Comparison of ENCODE assay signal across 8 cellular contexts in the genomic region with DNA sequence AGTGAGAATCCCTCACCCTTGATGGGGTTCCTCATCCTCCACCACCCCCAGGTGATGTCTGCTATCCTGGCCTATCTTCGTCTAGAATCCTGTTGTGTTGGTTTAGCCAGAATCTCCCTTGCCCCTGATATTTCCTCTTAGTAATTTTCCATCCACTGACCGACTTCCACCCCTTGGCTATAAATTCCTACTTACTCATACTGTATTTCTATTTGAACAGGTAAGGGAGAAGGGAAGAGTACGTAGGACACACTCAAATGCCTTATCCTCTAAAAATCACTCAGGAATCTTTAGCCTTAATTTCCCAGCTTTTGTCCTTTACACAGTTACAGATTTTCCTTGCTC. TPM values are rescaled to one million over a fixed set of nuclear protein-coding genes. Genes with fewer than 3 reads are reported as not detected.
DNase-seq lines count a peak whose midpoint lies in the region; ATAC-seq and TF ChIP-seq lines count a peak whose summit lies in the region.

No MANE protein-coding gene starts in this region.

- peak overlapping the region; percentile 88 to 94 (median 92) for H3K4me3 Mint-ChIP-seq in CD4-positive, alpha-beta memory T cell

- H3K27me3 Mint-ChIP-seq in CD4-positive, alpha-beta memory T cell, result no peaks in the 10 kb centered on the region

- no peaks in the 10 kb centered on the region for H3K9me3 ChIP-seq in CD4-positive, alpha-beta memory T cell (ENCODE audit: control insufficient read depth in 1 of 2, low read length in 2 of 2)
- H3K9me3 ChIP-seq in OCI-LY3 (ENCODE audit: insufficient read depth, low read length), result no peaks in the 10 kb centered on the region
- H3K9me3 ChIP-seq in endocrine pancreas (ENCODE audit: control insufficient read depth, low read length), result no peaks in the 10 kb centered on the region
- H3K9me3 ChIP-seq in osteoblast (ENCODE audit: low read depth, low read length), result no peaks in the 10 kb centered on the region

- ATAC-seq in GM19463 (IDR thresholded peaks at IDR 0.05; ENCODE audit: unreplicated experiment), result no peak

- CTCF ChIA-PET in CD4-positive, alpha-beta memory T cell (lab: Charles Lee; ENCODE audit: partially characterized antibody), result interaction anchor here (1.5 kb wide), 1 partner anchor 53 kb away, joined by 3 read pairs; no protein-coding TSS in a partner anchor

- H3K9ac ChIP-seq in OCI-LY3 (ENCODE audit: low read length) (peak overlapping the region; percentile 79), endocrine pancreas (ENCODE audit: control insufficient read depth, insufficient read depth, low read length) (no peak overlapping the region)

- peak overlapping the region; percentile 96 to 99 (median 98) for H3K27ac Mint-ChIP-seq in CD4-positive, alpha-beta memory T cell

- H3K27ac ChIP-seq in CD4-positive, alpha-beta memory T cell (ENCODE audit: low read depth, low read length), result peak overlapping the region; percentile 95
- H3K27ac ChIP-seq in OCI-LY3 (ENCODE audit: low read length) (peak overlapping the region; percentile 72), osteoblast (ENCODE audit: low read depth, low read length) (peak overlapping the region; percentile 63)

- H3K4me3 ChIP-seq in CD4-positive, alpha-beta memory T cell (ENCODE audit: low read length in 2 of 2), result peak overlapping the region in 1 of 2 donors; percentile 67
- H3K4me3 ChIP-seq in OCI-LY3 (ENCODE audit: low read length) (peak overlapping the region; percentile 96), endocrine pancreas (ENCODE audit: control insufficient read depth, insufficient read depth, low read length) (peak overlapping the region; percentile 91), osteoblast (ENCODE audit: insufficient read depth, low read length) (peak overlapping the region; percentile 73)

- no peak for TF ChIP-seq CTCF in OCI-LY3 (IDR thresholded peaks at IDR 0.05; ENCODE audit: low read depth, low read length)
- TF ChIP-seq CTCF in osteoblast (IDR thresholded peaks at IDR 0.05; ENCODE audit: extremely low read depth, low read depth, low read length), result no peak

- H2AFZ ChIP-seq in OCI-LY3 (ENCODE audit: low read depth, low read length), result 0 out of 2 replicates have a peak overlapping the region, but pooled peaks have one; percentile 35
- peak overlapping the region; percentile 73 for H2AFZ ChIP-seq in osteoblast (ENCODE audit: low read length)

- H3K27me3 ChIP-seq in CD4-positive, alpha-beta memory T cell (ENCODE audit: insufficient read depth, low read length), result no peaks in the 10 kb centered on the region
- H3K27me3 ChIP-seq in OCI-LY3 (ENCODE audit: low read depth, low read length) (no peaks in the 10 kb centered on the region), endocrine pancreas (ENCODE audit: control insufficient read depth, insufficient read depth, low read length) (peaks cover 5% of the 10 kb centered on the region), osteoblast (ENCODE audit: insufficient read depth, low read length) (no peaks in the 10 kb centered on the region)

- H4K20me1 ChIP-seq in OCI-LY3 (ENCODE audit: insufficient read depth, low read length) (peaks cover 34% of the 10 kb centered on the region), osteoblast (ENCODE audit: insufficient read depth, low read length) (peaks cover 36% of the 10 kb centered on the region)

- H3K36me3 ChIP-seq in CD4-positive, alpha-beta memory T cell (ENCODE audit: insufficient read depth, low read length), result no peaks in the 10 kb centered on the region
- H3K36me3 ChIP-seq in OCI-LY3 (replicated peaks; ENCODE audit: low read depth, low read length) (peaks cover 24% of the 10 kb centered on the region), endocrine pancreas (ENCODE audit: control insufficient read depth, insufficient read depth, low read length) (no peaks in the 10 kb centered on the region), osteoblast (ENCODE audit: insufficient read depth, low read length) (peaks cover 13% of the 10 kb centered on the region)

- H3K9me3 Mint-ChIP-seq in CD4-positive, alpha-beta memory T cell, result peaks cover 0 to 4% (median 0%) of the 10 kb centered on the region in 8 donors

- peaks cover 42% of the 10 kb centered on the region for H3K79me2 ChIP-seq in OCI-LY3 (ENCODE audit: low read length)
- peaks cover 40% of the 10 kb centered on the region for H3K79me2 ChIP-seq in osteoblast (ENCODE audit: insufficient read depth, low read length)

- H3K4me1 ChIP-seq in CD4-positive, alpha-beta memory T cell (ENCODE audit: insufficient read depth, low read length), result peaks cover 39% of the 10 kb centered on the region
- H3K4me1 ChIP-seq in OCI-LY3 (ENCODE audit: low read length) (peaks cover 19% of the 10 kb centered on the region), endocrine pancreas (ENCODE audit: control insufficient read depth, insufficient read depth, low read length) (peaks cover 4% of the 10 kb centered on the region), osteoblast (ENCODE audit: insufficient read depth, low read length) (peaks cover 21% of the 10 kb centered on the region)

- peaks cover 30 to 49% (median 36%) of the 10 kb centered on the region in 4 donors for H3K4me1 Mint-ChIP-seq in CD4-positive, alpha-beta memory T cell

- H3K4me2 ChIP-seq in OCI-LY3 (ENCODE audit: low read length) (peak overlapping the region; percentile 83), osteoblast (ENCODE audit: insufficient read depth, low read length) (peak overlapping the region; percentile 76)

- peak in 1 of 5 donors; percentile 0 for DNase-seq in CD4-positive, alpha-beta memory T cell
- DNase-seq in osteoblast (ENCODE audit: insufficient read length, low spot score, missing footprints) (no peak), ecto neural progenitor cell (ENCODE audit: low spot score) (no peak), HK-2 (ENCODE audit: unreplicated experiment) (no peak)
- no peak for DNase-seq in activated CD4-positive, alpha-beta T cell treated with anti-CD3 and anti-CD28 coated beads, Interleukin-2, amount 50 U/mL, for 1 hour

- POLR2A ChIA-PET in CD4-positive, alpha-beta memory T cell (lab: Charles Lee; ENCODE audit: partially characterized antibody), result interaction anchor here (0.7 to 2.0 kb wide), 6 partner anchors 43 to 978 kb away, joined by 3 to 7 read pairs (median 4); partner anchors contain the start of genes LNP1, PCNP, RPL24 and TOMM70

- intact Hi-C loops in CD4-positive, alpha-beta memory T cell (cut with micrococcal nuclease), result loop anchor here (2.0 to 5.0 kb wide), 4 partner anchors 18 to 891 kb away; partner anchors contain the start of genes CMSS1 and NIT2

- peaks cover 9 to 21% of the 10 kb centered on the region in 2 donors for H3K36me3 Mint-ChIP-seq in CD4-positive, alpha-beta memory T cell

RNA-seq across cellular contexts. Expression of gene TFG, which starts 0.7 kb away (rescaled TPM):
- total RNA-seq in CD4-positive, alpha-beta memory T cell, result 10 to 100 TPM; 42.3 to 44.9 TPM
- 10 to 100 TPM; 50.8 to 56.6 TPM for polyA plus RNA-seq in CD4-positive, alpha-beta memory T cell
- total RNA-seq in osteoblast, result 81.4 and 89.0 TPM in 2 replicates
